In the genomic region with DNA sequence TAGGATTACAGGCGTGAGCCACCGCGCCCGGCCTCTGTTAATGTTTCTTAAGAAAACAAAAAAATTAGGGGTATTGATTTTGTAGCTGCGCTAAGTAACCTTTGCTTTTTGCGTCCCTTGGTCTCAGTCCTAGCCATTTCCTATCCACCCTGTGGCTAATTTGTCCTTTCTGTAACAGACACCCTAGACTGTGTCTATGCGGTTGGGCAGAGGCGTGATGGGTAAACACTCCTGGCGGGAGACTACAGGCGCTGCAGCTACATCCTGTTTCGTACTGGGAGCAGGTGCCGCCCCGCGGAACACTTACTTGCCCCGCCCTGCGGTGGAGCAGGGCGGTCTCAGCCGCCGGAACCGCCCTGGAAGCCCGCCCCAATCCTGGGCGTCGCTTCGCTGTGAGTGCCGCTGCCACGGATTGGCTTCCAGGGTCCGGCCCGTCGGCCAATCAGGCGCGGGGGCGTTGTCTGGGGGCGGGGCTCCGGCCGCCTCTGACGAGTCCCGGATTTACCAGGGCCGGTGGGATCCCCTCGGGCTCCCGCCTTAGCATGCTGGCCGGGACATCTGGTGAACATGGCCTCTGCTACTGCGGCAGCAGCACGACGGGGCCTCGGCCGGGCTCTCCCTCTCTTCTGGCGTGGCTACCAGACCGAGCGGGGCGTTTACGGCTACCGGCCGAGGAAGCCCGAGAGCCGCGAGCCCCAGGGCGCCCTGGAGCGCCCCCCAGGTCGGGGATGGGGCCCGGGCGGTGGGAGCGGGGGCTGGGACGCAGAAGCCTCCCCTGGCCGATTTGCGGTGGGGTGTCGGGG, we compare ENCODE assay signal across 8 cellular contexts. TPM values are rescaled to one million over a fixed set of nuclear protein-coding genes. Genes with fewer than 3 reads are reported as not detected.
DNase-seq lines count a peak whose midpoint lies in the region; ATAC-seq and TF ChIP-seq lines count a peak whose summit lies in the region.

A gene with protein sequence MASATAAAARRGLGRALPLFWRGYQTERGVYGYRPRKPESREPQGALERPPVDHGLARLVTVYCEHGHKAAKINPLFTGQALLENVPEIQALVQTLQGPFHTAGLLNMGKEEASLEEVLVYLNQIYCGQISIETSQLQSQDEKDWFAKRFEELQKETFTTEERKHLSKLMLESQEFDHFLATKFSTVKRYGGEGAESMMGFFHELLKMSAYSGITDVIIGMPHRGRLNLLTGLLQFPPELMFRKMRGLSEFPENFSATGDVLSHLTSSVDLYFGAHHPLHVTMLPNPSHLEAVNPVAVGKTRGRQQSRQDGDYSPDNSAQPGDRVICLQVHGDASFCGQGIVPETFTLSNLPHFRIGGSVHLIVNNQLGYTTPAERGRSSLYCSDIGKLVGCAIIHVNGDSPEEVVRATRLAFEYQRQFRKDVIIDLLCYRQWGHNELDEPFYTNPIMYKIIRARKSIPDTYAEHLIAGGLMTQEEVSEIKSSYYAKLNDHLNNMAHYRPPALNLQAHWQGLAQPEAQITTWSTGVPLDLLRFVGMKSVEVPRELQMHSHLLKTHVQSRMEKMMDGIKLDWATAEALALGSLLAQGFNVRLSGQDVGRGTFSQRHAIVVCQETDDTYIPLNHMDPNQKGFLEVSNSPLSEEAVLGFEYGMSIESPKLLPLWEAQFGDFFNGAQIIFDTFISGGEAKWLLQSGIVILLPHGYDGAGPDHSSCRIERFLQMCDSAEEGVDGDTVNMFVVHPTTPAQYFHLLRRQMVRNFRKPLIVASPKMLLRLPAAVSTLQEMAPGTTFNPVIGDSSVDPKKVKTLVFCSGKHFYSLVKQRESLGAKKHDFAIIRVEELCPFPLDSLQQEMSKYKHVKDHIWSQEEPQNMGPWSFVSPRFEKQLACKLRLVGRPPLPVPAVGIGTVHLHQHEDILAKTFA (plus strand): TSS at position 488 of the 803 bp plus-strand sequence. CDS start 80 bp downstream, at position 568.

- H3F3A ChIP-seq in SK-N-SH (replicated peaks; ENCODE audit: insufficient read depth), result peaks cover 12% of the 10 kb centered on the region

- peak within 1 kb of the TSS; percentile 54 to 62 for H3K27ac ChIP-seq in SK-N-SH (ENCODE audit: low read depth in 2 of 2, low read length in 1 of 2)
- peak within 1 kb of the TSS; percentile 89 for H3K27ac ChIP-seq in temporal lobe (ENCODE audit: low read depth, low read length)

- H3K4me2 ChIP-seq in SK-N-SH, result peak within 1 kb of the TSS; percentile 92

- peak within 1 kb of the TSS; percentile 65 to 96 for H3K4me3 ChIP-seq in SK-N-SH (ENCODE audit: low read depth in 2 of 2, low read length in 1 of 2)

- TF ChIP-seq CTCF in GM10248 (IDR thresholded peaks at IDR 0.05; ENCODE audit: control extremely low read depth, extremely low read depth, low read depth, missing control alignments) (no peak), SK-N-SH (IDR thresholded peaks at IDR 0.05) (no peak; the same call in none of the 2 replicates)

- H3K4me1 ChIP-seq in SK-N-SH (ENCODE audit: control insufficient read depth in 1 of 2, insufficient read depth in 2 of 2, low read depth in 1 of 2, low read length in 1 of 2), result peaks cover 0 to 3% of the 10 kb centered on the region in 2 experiments; a peak in 1 of 4 replicates

- ATAC-seq in HG02571 (IDR thresholded peaks at IDR 0.05; ENCODE audit: unreplicated experiment), result peak; percentile 98

- DNase-seq in GM10248 (ENCODE audit: extremely low spot score) (peak; percentile 100), NCI-H1048 (lab: John Stamatoyannopoulos, UW) (peak; percentile 94), SK-N-SH (peak; percentile 99), globus pallidus (ENCODE audit: low spot score) (peak; percentile 98), occipital lobe (lab: John Stamatoyannopoulos, UW) (peak; percentile 99)

- CTCF ChIA-PET in GM10248 (lab: Yijun Ruan, JAX) (interaction anchor here (1.0 to 2.5 kb wide), 3 partner anchors 10 to 35 kb away, joined by 3 to 9 read pairs (median 4); no protein-coding TSS in a partner anchor), SK-N-SH (lab: Yijun Ruan, JAX) (no interaction called here)

- no peaks in the 10 kb centered on the region for H3K27me3 ChIP-seq in SK-N-SH (ENCODE audit: insufficient read depth)

- H3K4me1 Mint-ChIP-seq in activated naive CD4-positive, alpha-beta T cell treated with anti-CD3 and anti-CD28 coated beads, Interleukin-2, amount 50 U/mL, for 24 hours, result peaks cover 20% of the 10 kb centered on the region

- peak in 1 of 2 experiments; percentile 27; a peak in 1 of 4 replicates for TF ChIP-seq EP300 in SK-N-SH (IDR thresholded peaks at IDR 0.05; ENCODE audit: borderline replicate concordance in 1 of 2, low read depth in 1 of 2, low read length in 1 of 2)

- H4K20me1 ChIP-seq in SK-N-SH (ENCODE audit: insufficient read depth), result no peaks in the 10 kb centered on the region

- 31% methylated on average over 16 of the region's 66 CpGs for WGBS in SK-N-SH (ENCODE audit: low lambda C conversion rate)

- H3K79me2 ChIP-seq in SK-N-SH (ENCODE audit: insufficient read depth), result peaks cover 28% of the 10 kb centered on the region

- H3K9me3 ChIP-seq in SK-N-SH, result no peaks in the 10 kb centered on the region

- H3K9ac ChIP-seq in SK-N-SH, result peak within 1 kb of the TSS; percentile 96

- H3K27me3 Mint-ChIP-seq in activated naive CD4-positive, alpha-beta T cell treated with anti-CD3 and anti-CD28 coated beads, Interleukin-2, amount 50 U/mL, for 24 hours, result no peaks in the 10 kb centered on the region

- H3K9me3 Mint-ChIP-seq in activated naive CD4-positive, alpha-beta T cell treated with anti-CD3 and anti-CD28 coated beads, Interleukin-2, amount 50 U/mL, for 24 hours, result no peaks in the 10 kb centered on the region

- no peaks in the 10 kb centered on the region for H3K9me2 ChIP-seq in SK-N-SH

- peaks cover 0 to under 1% of the 10 kb centered on the region in 2 experiments for H3K36me3 ChIP-seq in SK-N-SH (replicated peaks in 1 of 2; ENCODE audit: control insufficient read depth in 1 of 2, insufficient read depth in 2 of 2, low read length in 1 of 2)

- no peaks in the 10 kb centered on the region for H3K36me3 Mint-ChIP-seq in activated naive CD4-positive, alpha-beta T cell treated with anti-CD3 and anti-CD28 coated beads, Interleukin-2, amount 50 U/mL, for 24 hours

- peak within 1 kb of the TSS; percentile 87 for H3K27ac Mint-ChIP-seq in activated naive CD4-positive, alpha-beta T cell treated with anti-CD3 and anti-CD28 coated beads, Interleukin-2, amount 50 U/mL, for 24 hours

- POLR2A ChIA-PET in GM10248 (lab: Yijun Ruan, JAX) (interaction anchor here (0.6 kb wide), 2 partner anchors 12 to 25 kb away, joined by 3 to 4 read pairs; no protein-coding TSS in a partner anchor), SK-N-SH (lab: Yijun Ruan, JAX) (interaction anchor here (2.4 kb wide), 1 partner anchor 26 kb away, joined by 13 read pairs; a partner anchor contains a TSS)

- peak within 1 kb of the TSS; percentile 86 for H3K4me3 Mint-ChIP-seq in activated naive CD4-positive, alpha-beta T cell treated with anti-CD3 and anti-CD28 coated beads, Interleukin-2, amount 50 U/mL, for 24 hours

- H2AFZ ChIP-seq in SK-N-SH (ENCODE audit: low read depth), result peak within 1 kb of the TSS; percentile 94

- TF ChIP-seq RAD21 in SK-N-SH (IDR thresholded peaks at IDR 0.05; ENCODE audit: low read length), result peak; percentile 27

TF ChIP-seq in SK-N-SH, 30 proteins besides CTCF, POLR2A, EP300 and RAD21 (continues in another document):
- TF ChIP-seq, protein P1, sequence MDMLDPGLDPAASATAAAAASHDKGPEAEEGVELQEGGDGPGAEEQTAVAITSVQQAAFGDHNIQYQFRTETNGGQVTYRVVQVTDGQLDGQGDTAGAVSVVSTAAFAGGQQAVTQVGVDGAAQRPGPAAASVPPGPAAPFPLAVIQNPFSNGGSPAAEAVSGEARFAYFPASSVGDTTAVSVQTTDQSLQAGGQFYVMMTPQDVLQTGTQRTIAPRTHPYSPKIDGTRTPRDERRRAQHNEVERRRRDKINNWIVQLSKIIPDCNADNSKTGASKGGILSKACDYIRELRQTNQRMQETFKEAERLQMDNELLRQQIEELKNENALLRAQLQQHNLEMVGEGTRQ (IDR thresholded peaks at IDR 0.05; ENCODE audit: borderline replicate concordance, low read depth, low read length), result no peak
- TF ChIP-seq, protein P2, sequence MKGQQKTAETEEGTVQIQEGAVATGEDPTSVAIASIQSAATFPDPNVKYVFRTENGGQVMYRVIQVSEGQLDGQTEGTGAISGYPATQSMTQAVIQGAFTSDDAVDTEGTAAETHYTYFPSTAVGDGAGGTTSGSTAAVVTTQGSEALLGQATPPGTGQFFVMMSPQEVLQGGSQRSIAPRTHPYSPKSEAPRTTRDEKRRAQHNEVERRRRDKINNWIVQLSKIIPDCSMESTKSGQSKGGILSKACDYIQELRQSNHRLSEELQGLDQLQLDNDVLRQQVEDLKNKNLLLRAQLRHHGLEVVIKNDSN (IDR thresholded peaks at IDR 0.05; ENCODE audit: borderline replicate concordance, low read depth), result no peak; the same call in 1 of the 2 replicates
- no peak for TF ChIP-seq RXRA (IDR thresholded peaks at IDR 0.05; ENCODE audit: borderline replicate concordance, low read depth)
- TF ChIP-seq SMC3 (IDR thresholded peaks at IDR 0.05; ENCODE audit: low read depth, low read length), result no peak
- TF ChIP-seq FOXJ3 (CRISPR knock-in tag; IDR thresholded peaks at IDR 0.05), result no peak
- TF ChIP-seq YY1 (IDR thresholded peaks at IDR 0.05; ENCODE audit: low read depth), result no peak
- TF ChIP-seq SIN3A (IDR thresholded peaks at IDR 0.05; ENCODE audit: borderline replicate concordance, low read depth, low read length), result peak; percentile 73; the same call in 1 of the 2 replicates
- peak; percentile 48; the same call in 1 of the 2 replicates for TF ChIP-seq GABPA (IDR thresholded peaks at IDR 0.05; ENCODE audit: low read depth)
- peak; percentile 65 for TF ChIP-seq POLR2AphosphoS5 (IDR thresholded peaks at IDR 0.05; ENCODE audit: low read depth, low read length)
- TF ChIP-seq CHD2 (IDR thresholded peaks at IDR 0.05; ENCODE audit: low read length, partially characterized antibody), result no peak
- TF ChIP-seq GATA2 (CRISPR knock-in tag; IDR thresholded peaks at IDR 0.05), result no peak
- TF ChIP-seq FOXM1 (IDR thresholded peaks at IDR 0.05; ENCODE audit: low read depth), result no peak
- TF ChIP-seq MXI1 (IDR thresholded peaks at IDR 0.05; ENCODE audit: low read depth, low read length), result peak; percentile 46; the same call in 1 of the 2 replicates
- TF ChIP-seq RFX5 (IDR thresholded peaks at IDR 0.05; ENCODE audit: low read length), result peak; percentile 39
- no peak for TF ChIP-seq NFIC (IDR thresholded peaks at IDR 0.05; ENCODE audit: borderline replicate concordance)
- no peak for TF ChIP-seq FOSL2 (IDR thresholded peaks at IDR 0.05; ENCODE audit: borderline replicate concordance, low read depth)

RNA-seq across cellular contexts. Expression of the gene that starts here (rescaled TPM):
- 17.7 and 24.2 TPM in 2 replicates for polyA plus RNA-seq in SK-N-SH (2012; rRNA removed)
- 21.9 and 22.9 TPM in 2 replicates for polyA plus RNA-seq in SK-N-SH (2012; cell fraction: cytosol; rRNA removed)
- polyA plus RNA-seq in SK-N-SH (2012; cell fraction: nucleus; rRNA removed), result 12.8 and 17.4 TPM in 2 replicates
- total RNA-seq in occipital lobe (65.4 TPM), temporal lobe (36.1 TPM)

Comparison
In these comparisons a context has a peak if more than half of its experiments do, and no peak if none do; other contexts are left out.
1. Peak in every context shown above with its lines: DNase-seq, ATAC-seq, H3K4me3 ChIP-seq and H3K27ac ChIP-seq.